Comparison of ENCODE assay signal across 26 cellular contexts in the genomic region with DNA sequence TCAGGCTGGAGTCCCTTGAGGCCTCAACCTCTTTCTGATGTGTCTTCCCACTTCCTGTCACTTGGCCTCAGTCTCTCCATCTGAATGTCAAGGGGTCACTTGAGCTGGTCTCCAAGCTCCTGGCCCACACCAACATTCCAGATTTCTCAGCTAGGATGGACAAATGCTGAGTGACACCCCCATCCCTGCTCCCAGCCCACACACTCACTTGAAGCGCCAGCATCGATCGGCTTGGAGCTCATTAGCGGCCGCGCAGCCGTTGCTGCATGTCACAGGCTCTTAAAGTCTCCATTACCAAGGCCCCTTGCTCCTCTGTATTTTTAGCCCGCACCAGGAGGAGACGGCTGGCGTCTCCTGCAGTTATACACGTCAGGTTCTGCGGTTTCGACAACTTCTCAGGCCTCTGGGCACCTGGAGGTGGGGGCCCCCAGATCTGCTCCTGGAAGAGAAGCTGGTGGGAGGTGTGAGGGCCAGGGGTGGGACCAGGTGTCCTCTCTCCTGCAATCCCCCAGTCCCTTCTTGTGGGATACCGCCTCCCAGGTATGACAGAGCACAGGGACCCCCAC. TPM values are rescaled to one million over a fixed set of nuclear protein-coding genes. Genes with fewer than 3 reads are reported as not detected.
DNase-seq lines count a peak whose midpoint lies in the region; ATAC-seq and TF ChIP-seq lines count a peak whose summit lies in the region.
"Had no signal": no experiment of that assay in that cellular context is flagged by ENCODE, and none has a peak within 500 bp of the region (broad histone marks: within the 10 kb centered on the region; RNA-seq: fewer than 3 reads in every experiment).

No MANE protein-coding gene starts in this region.

- no peaks in the 10 kb centered on the region for H3K27me3 Mint-ChIP-seq in Caco-2 (ENCODE audit: insufficient read depth, unreplicated experiment)

- no peak for TF ChIP-seq CTCF in Caco-2 (IDR thresholded peaks at IDR 0.05; ENCODE audit: insufficient read depth in 1 of 2, low read depth in 1 of 2, low read length in 1 of 2, severe bottlenecking in 1 of 2, unreplicated experiment in 1 of 2)
- no peak for TF ChIP-seq CTCF in Loucy (conservative IDR thresholded peaks at IDR 0.05; ENCODE audit: low read length)
- TF ChIP-seq CTCF in PC-9 (conservative IDR thresholded peaks at IDR 0.05) = no peak
- no peak for TF ChIP-seq CTCF in heart right ventricle (IDR thresholded peaks at IDR 0.05)

- H3K9me2 ChIP-seq in Loucy (replicated peaks; ENCODE audit: low read depth, low read length) (no peaks in the 10 kb centered on the region), PC-9 (ENCODE audit: insufficient read depth) (no peaks in the 10 kb centered on the region)

- peak overlapping the region; percentile 11; the same call in 1 of the 2 replicates for H2AFZ ChIP-seq in Loucy (ENCODE audit: low read length)
- no peak overlapping the region for H2AFZ ChIP-seq in PC-9

- POLR2A ChIA-PET in Caco-2 (lab: Charles Lee) (no interaction called here), PC-9 (lab: Charles Lee; ENCODE audit: unreplicated experiment) (interaction anchor here (0.7 kb wide), 2 partner anchors 69 to 116 kb away, joined by 3 to 5 read pairs; no protein-coding TSS in a partner anchor)

- 57 to 65% methylated on average over 14 of the region's 14 CpGs for WGBS in heart right ventricle, 2 donors

- H3K4me3 ChIP-seq in Caco-2 (ENCODE audit: low read depth, low read length) (no peak overlapping the region), Loucy (ENCODE audit: low read length, poor library complexity, severe bottlenecking) (peak overlapping the region; percentile 64), PC-9 (peak overlapping the region; percentile 36; the same call in 1 of the 2 replicates), heart right ventricle (no peak overlapping the region)
- H3K4me3 ChIP-seq: adrenal gland, ovary, SJCRH30 had no signal

- no peak overlapping the region for H3K4me3 Mint-ChIP-seq in Caco-2 (ENCODE audit: unreplicated experiment)
- H3K4me3 Mint-ChIP-seq: activated CD8-positive, alpha-beta memory T cell treated with anti-CD3 and anti-CD28 coated beads, Interleukin-2, amount 10 ng/mL, durations not matched to agents 7 days and 5 days; natural killer cell treated with Interleukin-12 subunit alpha and Interleukin-12 subunit beta and Interleukin-15 and Interleukin-18, amount 100 ng/mL, for 72 hours had no signal

- intact Hi-C loops in Caco-2 (cut with micrococcal nuclease; ENCODE audit: unreplicated experiment) (no loop called here), PC-9 (cut with micrococcal nuclease; ENCODE audit: unreplicated experiment) (no loop called here), heart right ventricle (cut with DNase I) (no loop called here)

- H3K27ac Mint-ChIP-seq in Caco-2 (ENCODE audit: unreplicated experiment) = peak overlapping the region; percentile 36
- H3K27ac Mint-ChIP-seq: activated CD8-positive, alpha-beta memory T cell treated with anti-CD3 and anti-CD28 coated beads, Interleukin-2, amount 10 ng/mL, durations not matched to agents 7 days and 5 days; natural killer cell treated with Interleukin-12 subunit alpha and Interleukin-12 subunit beta and Interleukin-15 and Interleukin-18, amount 100 ng/mL, for 72 hours had no signal

- DNase-seq in Caco-2 (no peak), PC-9 (no peak), epithelial cell of prostate (ENCODE audit: low read depth, low spot score) (no peak), heart right ventricle (no peak), inferior parietal cortex (ENCODE audit: extremely low spot score) (no peak)
- DNase-seq: activated CD4-positive, CD25-positive, alpha-beta regulatory T cell; activated CD8-positive, alpha-beta memory T cell treated with anti-CD3 and anti-CD28 coated beads, Interleukin-2, amount 10 ng/mL, durations not matched to agents 7 days and 5 days; activated naive CD4-positive, alpha-beta T cell treated with Interleukin-2 at 50 U/mL for 16 hours; adrenal gland; brain microvascular endothelial cell; C1 segment of cervical spinal cord; COR-L47; DND-41; effector CD4-positive, alpha-beta T cell; GOT3; NCI-H1105; NCI-H2081 treated with DMSO at 0.1 percent for 48 hours; NCI-H524; ovary; right cardiac atrium; SJCRH30; stimulated activated CD4-positive, alpha-beta T cell treated with anti-CD3 and anti-CD28 coated beads, Interleukin-2, amount 100 ng/mL, for 24 hours had no signal

- TF ChIP-seq POLR2A in GM18505 (IDR thresholded peaks at IDR 0.05; ENCODE audit: borderline replicate concordance, extremely low read depth, insufficient read depth, insufficient read length) = no peak

- no peaks in the 10 kb centered on the region for H4K20me1 ChIP-seq in Loucy (ENCODE audit: insufficient read depth, low read length, poor library complexity, severe bottlenecking)
- H4K20me1 ChIP-seq in PC-9 (ENCODE audit: insufficient read depth) = no peaks in the 10 kb centered on the region

- H3K4me1 Mint-ChIP-seq in Caco-2 (ENCODE audit: low read depth, unreplicated experiment) = peaks cover 28% of the 10 kb centered on the region
- H3K4me1 Mint-ChIP-seq: activated CD8-positive, alpha-beta memory T cell treated with anti-CD3 and anti-CD28 coated beads, Interleukin-2, amount 10 ng/mL, durations not matched to agents 7 days and 5 days had no signal

- CTCF ChIA-PET in Caco-2 (lab: Charles Lee) = interaction anchor here (0.6 to 1.1 kb wide), 2 partner anchors 163 to 201 kb away, joined by 4 read pairs; a partner anchor contains a TSS
- CTCF ChIA-PET in PC-9 (lab: Charles Lee) = interaction anchor here (0.9 to 1.0 kb wide), 2 partner anchors 42 to 253 kb away, joined by 3 read pairs; a partner anchor contains a TSS

- no peaks in the 10 kb centered on the region for H3K36me3 Mint-ChIP-seq in Caco-2 (ENCODE audit: insufficient read depth, unreplicated experiment)
- H3K36me3 Mint-ChIP-seq: activated CD8-positive, alpha-beta memory T cell treated with anti-CD3 and anti-CD28 coated beads, Interleukin-2, amount 10 ng/mL, durations not matched to agents 7 days and 5 days; natural killer cell treated with Interleukin-12 subunit alpha and Interleukin-12 subunit beta and Interleukin-15 and Interleukin-18, amount 100 ng/mL, for 72 hours had no signal

- H3K36me3 ChIP-seq in Caco-2 (ENCODE audit: control insufficient read depth, insufficient read depth, low read length) = no peaks in the 10 kb centered on the region
- H3K36me3 ChIP-seq in Loucy (ENCODE audit: insufficient read depth, low read length) = no peaks in the 10 kb centered on the region
- H3K36me3 ChIP-seq in PC-9 (ENCODE audit: low read depth) = no peaks in the 10 kb centered on the region
- no peaks in the 10 kb centered on the region for H3K36me3 ChIP-seq in heart right ventricle
- H3K36me3 ChIP-seq: adrenal gland, brain microvascular endothelial cell, ovary, SJCRH30 had no signal

- no peaks in the 10 kb centered on the region for H3K9me3 Mint-ChIP-seq in Caco-2 (ENCODE audit: unreplicated experiment)
- H3K9me3 Mint-ChIP-seq: natural killer cell treated with Interleukin-12 subunit alpha and Interleukin-12 subunit beta and Interleukin-15 and Interleukin-18, amount 100 ng/mL, for 72 hours had no signal

- H3K4me1 ChIP-seq in Caco-2 (peaks cover 40% of the 10 kb centered on the region), Loucy (ENCODE audit: insufficient read depth, low read length, poor library complexity, severe bottlenecking) (peaks cover 62% of the 10 kb centered on the region), PC-9 (replicated peaks; ENCODE audit: insufficient read depth) (peaks cover 71% of the 10 kb centered on the region), heart right ventricle (peaks cover 0 to 21% (median 11%) of the 10 kb centered on the region in 9 donors)
- H3K4me1 ChIP-seq: adrenal gland, SJCRH30 had no signal

- BruUV-seq in Caco-2 (replicated peaks; lab: Mats Ljungman, UMichigan) (no TSS peak), PC-9 (replicated peaks; lab: Mats Ljungman, UMichigan) (no TSS peak)

- ATAC-seq in GM18498 (IDR thresholded peaks at IDR 0.05; ENCODE audit: unreplicated experiment) (no peak), heart right ventricle (no peak), GM18505 (IDR thresholded peaks at IDR 0.05; ENCODE audit: unreplicated experiment) (no peak)
- ATAC-seq: activated CD8-positive, alpha-beta memory T cell treated with anti-CD3 and anti-CD28 coated beads, Interleukin-2, amount 10 ng/mL, durations not matched to agents 7 days and 5 days; natural killer cell treated with Interleukin-12 subunit alpha and Interleukin-12 subunit beta and Interleukin-15 and Interleukin-18, amount 100 ng/mL, for 72 hours; right cardiac atrium had no signal

- H3K9me3 ChIP-seq in Caco-2 = no peaks in the 10 kb centered on the region
- no peaks in the 10 kb centered on the region for H3K9me3 ChIP-seq in Loucy (ENCODE audit: insufficient read depth, low read depth, low read length)
- H3K9me3 ChIP-seq in PC-9 (ENCODE audit: insufficient read depth, low read depth) = no peaks in the 10 kb centered on the region
- H3K9me3 ChIP-seq in heart right ventricle = no peaks in the 10 kb centered on the region
- H3K9me3 ChIP-seq: adrenal gland, ovary, SJCRH30 had no signal

- H3K27me3 ChIP-seq in Caco-2 (replicated peaks; ENCODE audit: control insufficient read depth, insufficient read depth, low read length) = no peaks in the 10 kb centered on the region
- H3K27me3 ChIP-seq in Loucy (ENCODE audit: insufficient read depth, low read length, poor library complexity, severe bottlenecking) = no peaks in the 10 kb centered on the region
- no peaks in the 10 kb centered on the region for H3K27me3 ChIP-seq in PC-9 (ENCODE audit: insufficient read depth, low read depth)
- peaks cover 0 to 19% (median 5%) of the 10 kb centered on the region in 7 donors for H3K27me3 ChIP-seq in heart right ventricle
- H3K27me3 ChIP-seq: adrenal gland, ovary had no signal

- H3F3A ChIP-seq in Loucy (ENCODE audit: low read depth) (peaks cover 8% of the 10 kb centered on the region), PC-9 (ENCODE audit: insufficient read depth, low read depth) (peaks cover 47% of the 10 kb centered on the region)

- H3K27ac ChIP-seq in PC-9 (peak overlapping the region; percentile 94), epithelial cell of prostate (peak overlapping the region; percentile 95), heart right ventricle (no peak overlapping the region)
- H3K27ac ChIP-seq: adrenal gland, brain microvascular endothelial cell, ovary, SJCRH30 had no signal

- H3K4me2 ChIP-seq in Loucy (ENCODE audit: low read depth, low read length, poor library complexity, severe bottlenecking) (peak overlapping the region; percentile 78), PC-9 (peak overlapping the region; percentile 79)

- no peaks in the 10 kb centered on the region for H3K79me2 ChIP-seq in Loucy (ENCODE audit: insufficient read depth, low read length)
- H3K79me2 ChIP-seq in PC-9 (ENCODE audit: low read depth) = no peaks in the 10 kb centered on the region

- H3K9ac ChIP-seq in Loucy (ENCODE audit: low read depth, low read length, poor library complexity, severe bottlenecking) = peak overlapping the region; percentile 73

RNA-seq across cellular contexts. Expression of a gene that starts 33.4 kb away (rescaled TPM):
- total RNA-seq in Caco-2 (2022) (6.3 and 7.5 TPM in 2 replicates), PC-9 (2021) (25.8 and 28.0 TPM in 2 replicates), heart right ventricle (10 to 100 TPM; 10.8 to 21.9 (median 13.4) TPM)
- polyA plus RNA-seq in heart right ventricle = 10 to 100 TPM; 13.7 to 27.3 TPM

Comparison
In these comparisons a context has a peak if more than half of its experiments do, and no peak if none do; other contexts are left out.
1. H3K4me3 ChIP-seq: peak in Loucy (single experiment) and PC-9 (single experiment); none in Caco-2 (single experiment) and heart right ventricle (0 of 10).
2. H3K27ac ChIP-seq: peak in PC-9 (single experiment) and epithelial cell of prostate (single experiment); none in heart right ventricle (0 of 10).